13 cellular contexts compared by ENCODE assay signal in the genomic region with DNA sequence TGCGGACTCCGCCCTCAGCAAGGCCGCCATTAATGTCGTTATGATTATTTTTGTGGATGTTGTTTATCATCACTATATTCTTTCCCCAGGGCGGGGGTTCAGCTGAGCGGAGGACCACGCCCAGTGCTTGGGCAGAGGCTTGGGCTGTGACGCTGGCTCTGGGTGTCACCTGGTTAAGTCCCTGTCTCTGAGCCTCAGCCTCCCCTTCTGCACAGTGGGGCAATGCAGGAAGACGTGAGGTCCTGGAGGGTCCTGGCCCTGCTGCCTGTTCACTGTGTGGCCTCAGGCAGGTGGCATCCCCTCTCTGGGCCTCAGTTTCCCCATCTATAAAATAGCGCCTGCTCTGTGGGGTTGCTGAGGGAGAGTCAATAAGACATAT. TPM values are rescaled to one million over a fixed set of nuclear protein-coding genes. Genes with fewer than 3 reads are reported as not detected.
DNase-seq lines count a peak whose midpoint lies in the region; ATAC-seq and TF ChIP-seq lines count a peak whose summit lies in the region.
"Had no signal": no experiment of that assay in that cellular context is flagged by ENCODE, and none has a peak within 500 bp of the region (broad histone marks: within the 10 kb centered on the region; RNA-seq: fewer than 3 reads in every experiment).

No MANE protein-coding gene starts in this region.

- peaks cover 13% of the 10 kb centered on the region for H3K27me3 ChIP-seq in HUES6 (ENCODE audit: control insufficient read depth, insufficient read depth, low read length)
- no peaks in the 10 kb centered on the region for H3K27me3 ChIP-seq in esophagus muscularis mucosa
- no peaks in the 10 kb centered on the region for H3K27me3 ChIP-seq in lower lobe of right lung (ENCODE audit: low read depth)
- no peaks in the 10 kb centered on the region for H3K27me3 ChIP-seq in stomach smooth muscle (ENCODE audit: control insufficient read depth in 1 of 2, insufficient read depth in 2 of 2, low read length in 2 of 2)

- no peak for TF ChIP-seq POLR2A in esophagus muscularis mucosa (IDR thresholded peaks at IDR 0.05; ENCODE audit: low read depth)

- no peak for TF ChIP-seq EP300 in esophagus muscularis mucosa (IDR thresholded peaks at IDR 0.05)

- H3K9ac ChIP-seq in HUES6 (ENCODE audit: low read length) = no peak overlapping the region
- peak overlapping the region; percentile 66 to 95 for H3K9ac ChIP-seq in stomach smooth muscle (ENCODE audit: low read length in 2 of 2)

- peak overlapping the region; percentile 35; the same call in 1 of the 2 replicates for H3K4me3 ChIP-seq in HUES6 (ENCODE audit: low read depth, low read length)
- peak overlapping the region; percentile 35 to 57 (median 46) for H3K4me3 ChIP-seq in esophagus muscularis mucosa
- H3K4me3 ChIP-seq in lower lobe of right lung = peak overlapping the region; percentile 45
- H3K4me3 ChIP-seq in stomach smooth muscle (ENCODE audit: low read length in 2 of 2) = peak overlapping the region; percentile 54 to 77

- DNase-seq in esophagus muscularis mucosa (ENCODE audit: extremely low spot score) (no peak), lower lobe of right lung (no peak), mucosa of gallbladder (ENCODE audit: low spot score) (no peak)
- DNase-seq in activated CD4-positive, alpha-beta T cell treated with anti-CD3 and anti-CD28 coated beads for 4 hours = no peak
- DNase-seq: activated CD4-positive, alpha-beta T cell treated with anti-CD3 and anti-CD28 coated beads for 1 hour; GOT3; NCI-H1092; NCI-H446; PC-3 had no signal

- H3K9me3 ChIP-seq in HUES6 (ENCODE audit: control insufficient read depth, insufficient read depth, low read depth, low read length) (peaks cover 4% of the 10 kb centered on the region), esophagus muscularis mucosa (no peaks in the 10 kb centered on the region), lower lobe of right lung (no peaks in the 10 kb centered on the region), stomach smooth muscle (ENCODE audit: control insufficient read depth in 2 of 2, low read length in 2 of 2) (no peaks in the 10 kb centered on the region)

- intact Hi-C loops in esophagus muscularis mucosa (cut with DNase I) = no loop called here
- intact Hi-C loops in lower lobe of right lung (cut with DNase I) = no loop called here

- TF ChIP-seq CTCF in esophagus muscularis mucosa (IDR thresholded peaks at IDR 0.05) = no peak
- TF ChIP-seq CTCF in lower lobe of right lung (IDR thresholded peaks at IDR 0.05) = no peak

- no peak overlapping the region for H3K27ac ChIP-seq in HUES6 (ENCODE audit: low read depth, low read length)
- H3K27ac ChIP-seq in esophagus muscularis mucosa (replicated peaks in 1 of 4) = peak overlapping the region; percentile 95 to 100 (median 99)
- peak overlapping the region; percentile 85 for H3K27ac ChIP-seq in lower lobe of right lung
- peak overlapping the region; percentile 99 for H3K27ac ChIP-seq in stomach smooth muscle (ENCODE audit: low read length)

- 42% methylated on average over 10 of the region's 10 CpGs for WGBS in esophagus muscularis mucosa

- ATAC-seq in lower lobe of right lung = peak; percentile 24 to 36
- ATAC-seq in GM19467 (IDR thresholded peaks at IDR 0.05; ENCODE audit: unreplicated experiment) = no peak
- no peak for ATAC-seq in GM21423 (IDR thresholded peaks at IDR 0.05; ENCODE audit: unreplicated experiment)
- ATAC-seq: PC-3 had no signal

- H3K4me1 ChIP-seq in HUES6 (ENCODE audit: control insufficient read depth, insufficient read depth, low read length) (peaks cover 22% of the 10 kb centered on the region), esophagus muscularis mucosa (peaks cover 55 to 100% (median 94%) of the 10 kb centered on the region in 4 donors), lower lobe of right lung (peaks cover 65% of the 10 kb centered on the region), stomach smooth muscle (ENCODE audit: control insufficient read depth, insufficient read depth, low read length) (peaks cover 65% of the 10 kb centered on the region)

- H3K36me3 ChIP-seq in HUES6 (ENCODE audit: control insufficient read depth, insufficient read depth, low read length) (no peaks in the 10 kb centered on the region), esophagus muscularis mucosa (peaks cover 5 to 20% (median 14%) of the 10 kb centered on the region in 4 donors), lower lobe of right lung (peaks cover 14% of the 10 kb centered on the region), stomach smooth muscle (ENCODE audit: control insufficient read depth in 2 of 2, insufficient read depth in 2 of 2, low read length in 2 of 2) (peaks cover 0 to 2% of the 10 kb centered on the region in 2 donors)

RNA-seq across cellular contexts. Expression of gene NFIC, which starts 32.5 kb away (rescaled TPM):
- total RNA-seq in esophagus muscularis mucosa = 100 to 1,000 TPM; 165 to 297 (median 211) TPM
- total RNA-seq in lower lobe of right lung = 132 TPM
- 254 TPM for total RNA-seq in mucosa of gallbladder

Comparison
In these comparisons a context has a peak if more than half of its experiments do, and no peak if none do; other contexts are left out.
1. ATAC-seq: peak in lower lobe of right lung (2 of 2); none in GM19467 (single experiment) and GM21423 (single experiment).
2. Peak in every context shown above with its lines, with median percentiles within 50 percentile points of each other: H3K4me3 ChIP-seq.